2 cellular contexts compared by ENCODE assay signal in the genomic region with DNA sequence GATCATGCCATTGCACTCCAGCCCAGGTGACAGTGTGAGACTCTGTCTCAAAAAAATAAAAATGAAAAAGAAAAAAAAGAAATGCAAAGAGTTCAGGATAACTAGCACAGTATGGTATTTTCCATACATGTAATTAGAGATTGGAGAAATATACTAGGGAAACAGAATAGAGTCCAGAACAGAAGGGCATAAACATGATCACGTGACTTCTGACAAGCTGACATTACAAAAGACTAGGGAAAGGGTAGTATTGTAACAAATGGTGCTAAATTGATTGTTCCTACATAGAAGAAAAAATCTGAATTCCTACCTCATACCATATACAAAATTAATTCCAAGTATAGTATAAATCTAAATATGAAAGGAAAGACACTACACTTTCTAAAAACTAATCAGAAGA.
A peak's percentile ranks its signal among the peaks of the same experiment; 100 is the strongest.
TF ChIP-seq lines count a peak whose summit lies in the region.

No MANE protein-coding gene starts in this region.

TF ChIP-seq in HepG2, 621 proteins besides CTCF, POLR2A, EP300 and RAD21:
- TF ChIP-seq ZSCAN29 (CRISPR knock-in tag; conservative IDR thresholded peaks at IDR 0.05) (no peak), ISL2 (CRISPR knock-in tag; IDR thresholded peaks at IDR 0.05) (no peak), ARHGAP35 (CRISPR knock-in tag; IDR thresholded peaks at IDR 0.05; ENCODE audit: borderline replicate concordance) (no peak), RAD51 (IDR thresholded peaks at IDR 0.05; ENCODE audit: borderline replicate concordance) (peak; percentile 89), USF2 (IDR thresholded peaks at IDR 0.05; ENCODE audit: low read depth, low read length) (peak; percentile 72), USF2 (CRISPR knock-in tag; IDR thresholded peaks at IDR 0.05; ENCODE audit: borderline replicate concordance) (no peak)

TF ChIP-seq in K562, 482 proteins besides CTCF, POLR2A, EP300 and RAD21:
- TF ChIP-seq ZBTB40 (IDR thresholded peaks at IDR 0.05), result no peak
- TF ChIP-seq ZBTB40 (CRISPR knock-in tag; IDR thresholded peaks at IDR 0.05), result no peak
- no peak for TF ChIP-seq ZBTB2 (IDR thresholded peaks at IDR 0.05)
- no peak for TF ChIP-seq ZNF57 (CRISPR knock-in tag; IDR thresholded peaks at IDR 0.05)
- TF ChIP-seq AFF1 (IDR thresholded peaks at IDR 0.05; ENCODE audit: low read depth in 1 of 2, partially characterized antibody in 2 of 2), result no peak
- no peak for TF ChIP-seq ZNF668 (CRISPR knock-in tag; IDR thresholded peaks at IDR 0.05)
- TF ChIP-seq CBFA2T2 (conservative IDR thresholded peaks at IDR 0.05), result peak; percentile 45; the same call in 1 of the 2 replicates
- peak; percentile 68 for TF ChIP-seq TOE1 (IDR thresholded peaks at IDR 0.05; ENCODE audit: borderline replicate concordance)
- TF ChIP-seq TOE1 (CRISPR knock-in tag; IDR thresholded peaks at IDR 0.05; ENCODE audit: borderline replicate concordance, low read depth), result no peak
- TF ChIP-seq, protein P1, sequence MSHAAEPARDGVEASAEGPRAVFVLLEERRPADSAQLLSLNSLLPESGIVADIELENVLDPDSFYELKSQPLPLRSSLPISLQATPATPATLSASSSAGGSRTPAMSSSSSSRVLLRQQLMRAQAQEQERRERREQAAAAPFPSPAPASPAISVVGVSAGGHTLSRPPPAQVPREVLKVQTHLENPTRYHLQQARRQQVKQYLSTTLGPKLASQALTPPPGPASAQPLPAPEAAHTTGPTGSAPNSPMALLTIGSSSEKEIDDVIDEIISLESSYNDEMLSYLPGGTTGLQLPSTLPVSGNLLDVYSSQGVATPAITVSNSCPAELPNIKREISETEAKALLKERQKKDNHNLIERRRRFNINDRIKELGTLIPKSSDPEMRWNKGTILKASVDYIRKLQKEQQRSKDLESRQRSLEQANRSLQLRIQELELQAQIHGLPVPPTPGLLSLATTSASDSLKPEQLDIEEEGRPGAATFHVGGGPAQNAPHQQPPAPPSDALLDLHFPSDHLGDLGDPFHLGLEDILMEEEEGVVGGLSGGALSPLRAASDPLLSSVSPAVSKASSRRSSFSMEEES (CRISPR knock-in tag; IDR thresholded peaks at IDR 0.05), result peak; percentile 94
- TF ChIP-seq HNRNPH1 (optimal IDR thresholded peaks at IDR 0.05; ENCODE audit: low read depth, low read length), result no peak
- peak; percentile 83 for TF ChIP-seq RAD51 (IDR thresholded peaks at IDR 0.05; ENCODE audit: borderline replicate concordance, low read depth)
- TF ChIP-seq CREM (IDR thresholded peaks at IDR 0.05; ENCODE audit: low read depth), result no peak
- no peak for TF ChIP-seq DNMT1 (IDR thresholded peaks at IDR 0.05)
- no peak for TF ChIP-seq SMAD2 (IDR thresholded peaks at IDR 0.05; ENCODE audit: low read depth, low read length)
- no peak for TF ChIP-seq EHMT2 (IDR thresholded peaks at IDR 0.05)
- TF ChIP-seq CCNT2 (IDR thresholded peaks at IDR 0.05; ENCODE audit: borderline replicate concordance, extremely low read depth, insufficient read length, low read depth, low read length), result no peak
- TF ChIP-seq POLR2H (tag; IDR thresholded peaks at IDR 0.05; ENCODE audit: low read depth), result no peak
- TF ChIP-seq ZNF23 (CRISPR knock-in tag; IDR thresholded peaks at IDR 0.05), result no peak
